21 cellular contexts compared by ENCODE assay signal in the genomic region with DNA sequence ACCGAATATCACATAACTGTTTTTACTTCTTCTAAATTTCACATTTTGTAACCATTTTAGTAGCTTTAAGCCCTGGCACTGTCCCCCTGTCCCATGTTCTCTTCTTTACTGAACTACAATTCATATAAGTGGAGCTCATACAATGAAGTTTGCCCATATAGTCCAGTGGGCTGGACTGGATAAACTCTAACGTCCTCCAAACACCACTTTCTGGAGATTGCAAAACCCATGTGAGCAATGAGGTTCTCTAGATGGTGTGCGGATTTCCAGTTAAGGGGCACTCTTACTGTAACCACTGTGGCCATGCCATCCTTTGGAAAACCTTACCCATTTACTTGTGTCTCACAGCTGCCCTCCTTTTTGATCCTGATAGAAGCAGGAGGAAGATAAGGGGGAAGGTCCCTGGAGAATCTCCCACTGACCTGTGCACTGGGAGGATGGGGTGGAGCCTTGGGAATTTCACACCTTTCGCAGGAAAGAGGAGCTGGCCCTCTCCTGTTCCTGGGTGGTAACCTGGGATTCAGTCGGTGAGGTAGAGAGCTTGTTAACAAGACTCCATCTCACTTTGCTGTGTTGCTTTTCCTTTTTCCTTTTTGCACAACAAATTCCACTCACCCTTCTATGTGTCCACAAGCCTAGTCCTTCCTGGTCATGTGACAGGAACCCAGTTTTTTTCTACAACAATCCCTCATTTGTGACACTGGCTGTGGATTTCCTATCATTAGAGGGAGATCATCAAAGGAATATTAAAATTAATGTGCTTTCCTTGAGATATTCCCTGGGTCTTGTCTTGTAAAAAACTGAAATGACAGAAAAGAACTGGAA.
A peak's percentile ranks its signal among the peaks of the same experiment; 100 is the strongest.
DNase-seq lines count a peak whose midpoint lies in the region; ATAC-seq, FAIRE-seq and TF ChIP-seq lines count a peak whose summit lies in the region.
"Had no signal": no experiment of that assay in that cellular context is flagged by ENCODE, and none has a peak within 500 bp of the region (broad histone marks: within the 10 kb centered on the region; RNA-seq: fewer than 3 reads in every experiment).

No MANE protein-coding gene starts in this region.

- H3K4me1 Mint-ChIP-seq in mesothelial cell of epicardium (peaks cover 75% of the 10 kb centered on the region), GM23338 (peaks cover 33% of the 10 kb centered on the region)
- H3K4me1 Mint-ChIP-seq in naive thymus-derived CD8-positive, alpha-beta T cell = peaks cover 10 to 79% (median 13%) of the 10 kb centered on the region in 4 donors

- no peaks in the 10 kb centered on the region for H3F3A ChIP-seq in GM23338 (replicated peaks; ENCODE audit: low read depth)

- H3K36me3 ChIP-seq in BLaER1 treated with 17β-estradiol and CSF1 and Interleukin-3, amounts not matched to agents 10 nM and 100 nM = peaks cover 61 to 94% (median 80%) of the 10 kb centered on the region in 11 experiments; a peak in 21 of 22 replicates
- H3K36me3 ChIP-seq in adipocyte (ENCODE audit: control insufficient read depth, insufficient read depth, low read length, severe bottlenecking) (no peaks in the 10 kb centered on the region), GM23338 (ENCODE audit: insufficient read depth) (no peaks in the 10 kb centered on the region)
- H3K36me3 ChIP-seq: BE2C, left lung had no signal

- FAIRE-seq in GM18507 (lab: Jason Lieb, UNC) = peak; percentile 60

- peak overlapping the region in 7 of 11 experiments; percentile 1 to 87 (median 44); a peak in 12 of 22 replicates for H3K27ac ChIP-seq in BLaER1 treated with 17β-estradiol and CSF1 and Interleukin-3, amounts not matched to agents 10 nM and 100 nM
- no peak overlapping the region for H3K27ac ChIP-seq in GM23338 (ENCODE audit: low read depth)
- H3K27ac ChIP-seq: RWPE1 had no signal

- no peaks in the 10 kb centered on the region for H3K79me2 ChIP-seq in GM23338 (replicated peaks; ENCODE audit: insufficient read depth)

- ATAC-seq in Right ventricle myocardium superior (ENCODE audit: poor library complexity) (no peak), GM23338 (no peak)
- ATAC-seq in naive thymus-derived CD8-positive, alpha-beta T cell = no peak
- ATAC-seq: left lung had no signal

- peaks cover 0 to 15% (median 7%) of the 10 kb centered on the region in 11 experiments; a peak in 7 of 22 replicates for H3K9me3 ChIP-seq in BLaER1 treated with 17β-estradiol and CSF1 and Interleukin-3, amounts not matched to agents 10 nM and 100 nM (replicated peaks in 1 of 11)
- H3K9me3 ChIP-seq in adipocyte (ENCODE audit: control insufficient read depth, low read length) = peaks cover 8% of the 10 kb centered on the region
- H3K9me3 ChIP-seq: BE2C, left lung had no signal

- no peak overlapping the region for H2AFZ ChIP-seq in GM23338
- H2AFZ ChIP-seq: GM23248 had no signal

- no peaks in the 10 kb centered on the region for H3K27me3 Mint-ChIP-seq in mesothelial cell of epicardium (ENCODE audit: low read depth)
- H3K27me3 Mint-ChIP-seq in naive thymus-derived CD8-positive, alpha-beta T cell = no peaks in the 10 kb centered on the region
- no peaks in the 10 kb centered on the region for H3K27me3 Mint-ChIP-seq in GM23338 (ENCODE audit: insufficient read depth, low read depth, poor library complexity)

- no peaks in the 10 kb centered on the region for H3K9me2 ChIP-seq in GM23338 (ENCODE audit: insufficient read depth)

- H3K27me3 ChIP-seq in BLaER1 treated with 17β-estradiol and CSF1 and Interleukin-3, amounts not matched to agents 10 nM and 100 nM = no peaks in the 10 kb centered on the region
- H3K27me3 ChIP-seq in adipocyte (replicated peaks; ENCODE audit: control insufficient read depth, insufficient read depth, low read length) (no peaks in the 10 kb centered on the region), GM23338 (ENCODE audit: insufficient read depth) (no peaks in the 10 kb centered on the region)
- H3K27me3 ChIP-seq: BE2C, left lung had no signal

- H3K4me1 ChIP-seq in BLaER1 treated with 17β-estradiol and CSF1 and Interleukin-3, amounts not matched to agents 10 nM and 100 nM = peaks cover 17 to 100% (median 43%) of the 10 kb centered on the region in 10 experiments
- peaks cover 77% of the 10 kb centered on the region for H3K4me1 ChIP-seq in adipocyte (ENCODE audit: control insufficient read depth, insufficient read depth, low read length)
- peaks cover 32% of the 10 kb centered on the region for H3K4me1 ChIP-seq in GM23338 (ENCODE audit: insufficient read depth)

- POLR2A ChIA-PET in naive thymus-derived CD8-positive, alpha-beta T cell (lab: Charles Lee) = no interaction called here

- peak overlapping the region in 1 of 11 experiments; percentile 17; a peak in 2 of 22 replicates for H3K9ac ChIP-seq in BLaER1 treated with 17β-estradiol and CSF1 and Interleukin-3, amounts not matched to agents 10 nM and 100 nM
- peak overlapping the region; percentile 26 for H3K9ac ChIP-seq in adipocyte (ENCODE audit: low read length)
- H3K9ac ChIP-seq: GM23248 had no signal

- peaks cover 11% of the 10 kb centered on the region for H3K9me3 Mint-ChIP-seq in mesothelial cell of epicardium
- no peaks in the 10 kb centered on the region for H3K9me3 Mint-ChIP-seq in naive thymus-derived CD8-positive, alpha-beta T cell
- no peaks in the 10 kb centered on the region for H3K9me3 Mint-ChIP-seq in GM23338

- H3K36me3 Mint-ChIP-seq in mesothelial cell of epicardium = peaks cover 11% of the 10 kb centered on the region
- H3K36me3 Mint-ChIP-seq in naive thymus-derived CD8-positive, alpha-beta T cell = peaks cover 0 to 7% (median 2%) of the 10 kb centered on the region in 3 donors
- no peaks in the 10 kb centered on the region for H3K36me3 Mint-ChIP-seq in GM23338 (ENCODE audit: low read depth)

- TF ChIP-seq CTCF in mesothelial cell of epicardium (IDR thresholded peaks at IDR 0.05; ENCODE audit: unreplicated experiment) (no peak), GM23338 (conservative IDR thresholded peaks at IDR 0.05; ENCODE audit: low read depth in 2 of 2) (no peak)

- no peak overlapping the region for H3K4me3 ChIP-seq in BLaER1 treated with 17β-estradiol and CSF1 and Interleukin-3, amounts not matched to agents 10 nM and 100 nM
- H3K4me3 ChIP-seq in adipocyte (ENCODE audit: low read length) (no peak overlapping the region), GM23338 (no peak overlapping the region)
- H3K4me3 ChIP-seq: GM23248, left lung had no signal

- no peak overlapping the region for H3K4me3 Mint-ChIP-seq in mesothelial cell of epicardium
- H3K4me3 Mint-ChIP-seq in naive thymus-derived CD8-positive, alpha-beta T cell = no peak overlapping the region
- no peak overlapping the region for H3K4me3 Mint-ChIP-seq in GM23338
- H3K4me3 Mint-ChIP-seq: neural crest cell had no signal

- DNase-seq in GM18507 (ENCODE audit: extremely low spot score, insufficient read length, low read depth) (no peak), adipocyte (ENCODE audit: low read depth) (no peak), mesothelial cell of epicardium (ENCODE audit: low spot score in 2 of 2, unreplicated experiment in 2 of 2) (no peak), Right ventricle myocardium superior (no peak), GM23338 (ENCODE audit: low spot score) (no peak), mesenteric fat pad (ENCODE audit: low spot score) (no peak)
- no peak for DNase-seq in naive thymus-derived CD8-positive, alpha-beta T cell
- DNase-seq: activated CD4-positive, CD25-positive, alpha-beta regulatory T cell treated with anti-CD3 and anti-CD28 coated beads, Interleukin-2, amount 50 U/mL, for 72 hours; BE2C; effector CD4-positive, alpha-beta T cell; GM23248; left lung; MV-4-11; NCI-H2107; NCI-H774; right cardiac atrium; stimulated activated CD4-positive, alpha-beta T cell treated with anti-CD3 and anti-CD28 coated beads, Interleukin-2, amount 100 ng/mL, for 48 hours; stimulated activated CD8-positive, alpha-beta memory T cell treated with anti-CD3 and anti-CD28 coated beads, Interleukin-4, amount 100 ng/mL, for 48 hours had no signal

- intact Hi-C loops in Right ventricle myocardium superior (cut with DNase I) = no loop called here

- peak overlapping the region in 7 of 11 experiments; percentile 7 to 91 (median 41); a peak in 10 of 22 replicates for H3K4me2 ChIP-seq in BLaER1 treated with 17β-estradiol and CSF1 and Interleukin-3, amounts not matched to agents 10 nM and 100 nM
- H3K4me2 ChIP-seq in GM23338 = no peak overlapping the region

- H3K27ac Mint-ChIP-seq in mesothelial cell of epicardium (peak overlapping the region; percentile 23), GM23338 (no peak overlapping the region)
- H3K27ac Mint-ChIP-seq in naive thymus-derived CD8-positive, alpha-beta T cell = peak overlapping the region in 1 of 10 donors; percentile 84

- H4K20me1 ChIP-seq in BLaER1 treated with 17β-estradiol and CSF1 and Interleukin-3, amounts not matched to agents 10 nM and 100 nM = peaks cover 0 to 96% (median 7%) of the 10 kb centered on the region in 11 experiments; a peak in 8 of 22 replicates
- no peaks in the 10 kb centered on the region for H4K20me1 ChIP-seq in GM23338 (replicated peaks; ENCODE audit: insufficient read depth)

TF ChIP-seq in GM23338, 12 proteins besides CTCF, POLR2A, EP300 and RAD21 (continues in another document):
- TF ChIP-seq POLR2AphosphoS5 (IDR thresholded peaks at IDR 0.05; ENCODE audit: low read depth) = no peak
- TF ChIP-seq, protein P1, sequence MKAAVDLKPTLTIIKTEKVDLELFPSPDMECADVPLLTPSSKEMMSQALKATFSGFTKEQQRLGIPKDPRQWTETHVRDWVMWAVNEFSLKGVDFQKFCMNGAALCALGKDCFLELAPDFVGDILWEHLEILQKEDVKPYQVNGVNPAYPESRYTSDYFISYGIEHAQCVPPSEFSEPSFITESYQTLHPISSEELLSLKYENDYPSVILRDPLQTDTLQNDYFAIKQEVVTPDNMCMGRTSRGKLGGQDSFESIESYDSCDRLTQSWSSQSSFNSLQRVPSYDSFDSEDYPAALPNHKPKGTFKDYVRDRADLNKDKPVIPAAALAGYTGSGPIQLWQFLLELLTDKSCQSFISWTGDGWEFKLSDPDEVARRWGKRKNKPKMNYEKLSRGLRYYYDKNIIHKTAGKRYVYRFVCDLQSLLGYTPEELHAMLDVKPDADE (IDR thresholded peaks at IDR 0.05) = no peak
